Comparison of ENCODE assay signal across 26 cellular contexts in genomic region chr11:70115778-70116177, GRCh38. TPM values are rescaled to one million over a fixed set of nuclear protein-coding genes. Genes with fewer than 3 reads are reported as not detected.
DNase-seq lines count a peak whose midpoint lies in the region; ATAC-seq, FAIRE-seq and TF ChIP-seq lines count a peak whose summit lies in the region.
"Had no signal": no experiment of that assay in that cellular context is flagged by ENCODE, and none has a peak within 500 bp of the region (broad histone marks: within the 10 kb centered on the region; RNA-seq: fewer than 3 reads in every experiment).

No MANE protein-coding gene starts in this region.

- peaks cover 43% of the 10 kb centered on the region for H3K27me3 Mint-ChIP-seq in nephron progenitor cell (ENCODE audit: low read depth, poor library complexity)
- H3K27me3 Mint-ChIP-seq in naive thymus-derived CD4-positive, alpha-beta T cell: peaks cover 8 to 33% (median 17%) of the 10 kb centered on the region in 5 donors

- H2AFZ ChIP-seq in HepG2 (ENCODE audit: low read length) (no peak overlapping the region), K562 (ENCODE audit: low read depth, low read length) (no peak overlapping the region)

- H3K9me3 ChIP-seq in HepG2 (ENCODE audit: low read length): no peaks in the 10 kb centered on the region
- H3K9me3 ChIP-seq in right lobe of liver: no peaks in the 10 kb centered on the region
- H3K9me3 ChIP-seq in K562 (replicated peaks; ENCODE audit: control insufficient read depth, insufficient read depth, low read depth, low read length): no peaks in the 10 kb centered on the region
- H3K9me3 ChIP-seq in naive thymus-derived CD4-positive, alpha-beta T cell (ENCODE audit: control insufficient read depth in 2 of 3, low read length in 3 of 3): no peaks in the 10 kb centered on the region
- H3K9me3 ChIP-seq: BLaER1 had no signal

- no peak overlapping the region for H3K4me3 Mint-ChIP-seq in nephron progenitor cell
- H3K4me3 Mint-ChIP-seq in naive thymus-derived CD4-positive, alpha-beta T cell: no peak overlapping the region
- H3K4me3 Mint-ChIP-seq: CD14-positive monocyte; CD4-positive, CD25-positive, alpha-beta regulatory T cell; CD8-positive, alpha-beta memory T cell had no signal

- peak overlapping the region; percentile 36 for H3K27ac Mint-ChIP-seq in nephron progenitor cell
- H3K27ac Mint-ChIP-seq in naive thymus-derived CD4-positive, alpha-beta T cell: no peak overlapping the region
- H3K27ac Mint-ChIP-seq: CD14-positive monocyte; CD4-positive, alpha-beta memory T cell; CD4-positive, CD25-positive, alpha-beta regulatory T cell; CD8-positive, alpha-beta memory T cell had no signal

- H3K9ac ChIP-seq in HepG2 (ENCODE audit: insufficient read depth, low read depth, low read length) (no peak overlapping the region), K562 (ENCODE audit: insufficient read depth in 1 of 2, low read depth in 2 of 2, low read length in 2 of 2) (no peak overlapping the region)
- H3K9ac ChIP-seq: BLaER1 had no signal

- DNase-seq in HepG2 (ENCODE audit: low spot score): no peak
- no peak for DNase-seq in right lobe of liver
- DNase-seq in K562 (ENCODE audit: extremely low read depth in 1 of 4, low spot score in 3 of 4): no peak
- no peak for DNase-seq in nephron progenitor cell
- DNase-seq in naive thymus-derived CD4-positive, alpha-beta T cell: no peak
- DNase-seq in kidney tubule cell (ENCODE audit: low spot score): no peak
- DNase-seq: 8988T; ACHN; BE2C; C1 segment of cervical spinal cord; CD4-positive, alpha-beta memory T cell; CD4-positive, CD25-positive, alpha-beta regulatory T cell; CD8-positive, alpha-beta memory T cell; COR-L47; DMS 273 treated with DMSO at 0.1 percent for 48 hours; DMS153; DMS53; DMS79; GF-D8 had no signal

- H3K4me3 ChIP-seq in HepG2 (replicated peaks in 1 of 3; ENCODE audit: insufficient read depth in 1 of 3, low read depth in 2 of 3, low read length in 3 of 3) (no peak overlapping the region), right lobe of liver (no peak overlapping the region), K562 (no peak overlapping the region)
- no peak overlapping the region for H3K4me3 ChIP-seq in naive thymus-derived CD4-positive, alpha-beta T cell (ENCODE audit: low read length)
- H3K4me3 ChIP-seq: BLaER1 had no signal

- ATAC-seq in HepG2 (no peak), right lobe of liver (no peak), K562 (no peak), GM18909 (IDR thresholded peaks at IDR 0.05; ENCODE audit: poor library complexity, unreplicated experiment) (no peak)
- ATAC-seq in naive thymus-derived CD4-positive, alpha-beta T cell: no peak

- H3K79me2 ChIP-seq in HepG2 (ENCODE audit: insufficient read depth, low read length): no peaks in the 10 kb centered on the region
- no peaks in the 10 kb centered on the region for H3K79me2 ChIP-seq in K562 (ENCODE audit: control insufficient read depth, insufficient read depth, low read length)

- in situ Hi-C loops in HepG2 (cut with HindIII; ENCODE audit: extremely low pct_ligation_motif_present, low pct_unique_long_range_greater_than_20kb): no loop called here
- in situ Hi-C loops in K562 (cut with MboI): no loop called here

- intact Hi-C loops in HepG2 (cut with micrococcal nuclease; ENCODE audit: unreplicated experiment) (no loop called here), right lobe of liver (cut with DNase I) (no loop called here), K562 (cut with micrococcal nuclease) (no loop called here)
- intact Hi-C loops in naive thymus-derived CD4-positive, alpha-beta T cell (cut with micrococcal nuclease): no loop called here

- H3K4me1 Mint-ChIP-seq in nephron progenitor cell: peaks cover 18% of the 10 kb centered on the region
- H3K4me1 Mint-ChIP-seq in naive thymus-derived CD4-positive, alpha-beta T cell: peaks cover 0 to 9% (median 3%) of the 10 kb centered on the region in 7 donors

- H3K27me3 ChIP-seq in HepG2 (ENCODE audit: control insufficient read depth in 1 of 2, insufficient read depth in 2 of 2, low read length in 2 of 2) (peaks cover 1 to 21% of the 10 kb centered on the region in 2 experiments; a peak in 4 of 5 replicates), right lobe of liver (no peaks in the 10 kb centered on the region), K562 (ENCODE audit: control insufficient read depth in 2 of 2, insufficient read depth in 2 of 2, low read length in 2 of 2) (peaks cover 0 to 6% of the 10 kb centered on the region in 2 experiments; a peak in 2 of 5 replicates)
- no peaks in the 10 kb centered on the region for H3K27me3 ChIP-seq in naive thymus-derived CD4-positive, alpha-beta T cell (ENCODE audit: control insufficient read depth in 2 of 2, insufficient read depth in 2 of 2, low read length in 2 of 2)
- H3K27me3 ChIP-seq: BE2C, BLaER1 had no signal

- TF ChIP-seq POLR2A in HepG2 (IDR thresholded peaks at IDR 0.05; ENCODE audit: insufficient read depth in 1 of 2, low read depth in 2 of 2, low read length in 2 of 2): no peak
- TF ChIP-seq POLR2A in right lobe of liver (IDR thresholded peaks at IDR 0.05): no peak
- no peak for TF ChIP-seq POLR2A in K562 (conservative IDR thresholded peaks at IDR 0.05)

- no peaks in the 10 kb centered on the region for H3K9me3 Mint-ChIP-seq in nephron progenitor cell
- H3K9me3 Mint-ChIP-seq in naive thymus-derived CD4-positive, alpha-beta T cell: peaks cover 0 to 17% (median 5%) of the 10 kb centered on the region in 11 donors
- H3K9me3 Mint-ChIP-seq: CD8-positive, alpha-beta memory T cell had no signal

- CTCF ChIA-PET in HepG2 (lab: Yijun Ruan, JAX; ENCODE audit: low intra/inter-chr PET ratio, low total read pairs): no interaction called here
- CTCF ChIA-PET in K562 (lab: Yijun Ruan, JAX; ENCODE audit: low intra/inter-chr PET ratio): no interaction called here
- CTCF ChIA-PET in naive thymus-derived CD4-positive, alpha-beta T cell (lab: Charles Lee): no interaction called here

- TF ChIP-seq EP300 in HepG2 (IDR thresholded peaks at IDR 0.05; ENCODE audit: low read depth in 2 of 2, low read length in 2 of 2): no peak
- TF ChIP-seq EP300 in HepG2 (CRISPR knock-in tag; IDR thresholded peaks at IDR 0.05; ENCODE audit: borderline replicate concordance): no peak
- no peak for TF ChIP-seq EP300 in K562 (IDR thresholded peaks at IDR 0.05; ENCODE audit: low read length)

- no peaks in the 10 kb centered on the region for H4K20me1 ChIP-seq in HepG2 (ENCODE audit: insufficient read depth, low read length)
- H4K20me1 ChIP-seq in K562 (replicated peaks; ENCODE audit: control insufficient read depth, insufficient read depth, low read length): no peaks in the 10 kb centered on the region
- H4K20me1 ChIP-seq: BLaER1 had no signal

- H3K36me3 ChIP-seq in HepG2 (replicated peaks in 1 of 2; ENCODE audit: control insufficient read depth in 1 of 2, insufficient read depth in 2 of 2, low read length in 2 of 2) (no peaks in the 10 kb centered on the region), right lobe of liver (peaks cover 0 to 39% (median 5%) of the 10 kb centered on the region in 4 donors), K562 (ENCODE audit: control insufficient read depth, insufficient read depth, low read length) (no peaks in the 10 kb centered on the region)
- no peaks in the 10 kb centered on the region for H3K36me3 ChIP-seq in naive thymus-derived CD4-positive, alpha-beta T cell (ENCODE audit: control insufficient read depth in 2 of 3, insufficient read depth in 3 of 3, low read length in 3 of 3)
- H3K36me3 ChIP-seq: BE2C, BLaER1 had no signal

- TF ChIP-seq RAD21 in HepG2 (CRISPR knock-in tag; IDR thresholded peaks at IDR 0.05): no peak
- no peak for TF ChIP-seq RAD21 in K562 (CRISPR knock-in tag; conservative IDR thresholded peaks at IDR 0.05 in 1 of 2, IDR thresholded peaks at IDR 0.05 in 1 of 2)

- no TSS peak for BruUV-seq in HepG2 (replicated peaks; lab: Mats Ljungman, UMichigan)
- BruUV-seq in K562 (replicated peaks; lab: Mats Ljungman, UMichigan): no TSS peak

- no peaks in the 10 kb centered on the region for H3K4me1 ChIP-seq in HepG2 (ENCODE audit: insufficient read depth, low read length)
- H3K4me1 ChIP-seq in right lobe of liver: no peaks in the 10 kb centered on the region
- peaks cover 15 to 22% of the 10 kb centered on the region in 2 experiments for H3K4me1 ChIP-seq in K562 (replicated peaks in 1 of 2; ENCODE audit: control insufficient read depth in 2 of 2, insufficient read depth in 2 of 2, low read length in 2 of 2)
- H3K4me1 ChIP-seq in naive thymus-derived CD4-positive, alpha-beta T cell (ENCODE audit: control insufficient read depth in 2 of 2, insufficient read depth in 2 of 2, low read length in 2 of 2): no peaks in the 10 kb centered on the region

- 29% methylated on average over 8 of the region's 8 CpGs for WGBS in HepG2 (ENCODE audit: low lambda C conversion rate)
- WGBS in right lobe of liver (ENCODE audit: insufficient coverage, low coverage, low lambda C conversion rate, missing lambda C conversion rate): 95% methylated on average over 6 of the region's 8 CpGs
- WGBS in K562 (ENCODE audit: insufficient coverage, low coverage, missing lambda C conversion rate): 40% methylated on average over 8 of the region's 8 CpGs

- TF ChIP-seq CTCF in HepG2 (CRISPR knock-in tag; IDR thresholded peaks at IDR 0.05): no peak
- TF ChIP-seq CTCF in right lobe of liver (IDR thresholded peaks at IDR 0.05): no peak
- no peak for TF ChIP-seq CTCF in VCaP (conservative IDR thresholded peaks at IDR 0.05)
- TF ChIP-seq CTCF in K562 (IDR thresholded peaks at IDR 0.05 in 2 of 3, conservative IDR thresholded peaks at IDR 0.05 in 1 of 3; ENCODE audit: insufficient read depth in 2 of 3, low read depth in 1 of 3, low read length in 3 of 3): no peak
- TF ChIP-seq CTCF in nephron progenitor cell (IDR thresholded peaks at IDR 0.05): no peak

- POLR2A ChIA-PET in HepG2 (lab: Yijun Ruan, JAX) (no interaction called here), K562 (lab: Yijun Ruan, JAX) (interaction anchor here (0.7 kb wide), 1 partner anchor 628 kb away, joined by 3 read pairs; no protein-coding TSS in a partner anchor)
- POLR2A ChIA-PET in naive thymus-derived CD4-positive, alpha-beta T cell (lab: Charles Lee): no interaction called here

- peaks cover 4% of the 10 kb centered on the region for H3K9me1 ChIP-seq in K562 (ENCODE audit: control insufficient read depth, insufficient read depth, low read length)

- H3K27ac ChIP-seq in HepG2 (ENCODE audit: extremely low read length, insufficient read depth, low read length): no peak overlapping the region
- H3K27ac ChIP-seq in right lobe of liver: no peak overlapping the region
- H3K27ac ChIP-seq in VCaP: peak overlapping the region; percentile 63
- no peak overlapping the region for H3K27ac ChIP-seq in K562 (ENCODE audit: extremely low read depth, low read depth, low read length)
- H3K27ac ChIP-seq in naive thymus-derived CD4-positive, alpha-beta T cell (ENCODE audit: low read depth, low read length): no peak overlapping the region
- H3K27ac ChIP-seq: BLaER1 had no signal

- FAIRE-seq in HepG2 (lab: Jason Lieb, UNC) (no peak), K562 (lab: Jason Lieb, UNC) (no peak)
- FAIRE-seq: A204.1, G401.6, GM12891 had no signal

- no peak overlapping the region for H3K4me2 ChIP-seq in HepG2 (ENCODE audit: low read depth, low read length)
- H3K4me2 ChIP-seq in K562 (ENCODE audit: insufficient read depth, low read length): no peak overlapping the region

- H3K36me3 Mint-ChIP-seq in nephron progenitor cell (ENCODE audit: low read depth): no peaks in the 10 kb centered on the region
- no peaks in the 10 kb centered on the region for H3K36me3 Mint-ChIP-seq in naive thymus-derived CD4-positive, alpha-beta T cell
- H3K36me3 Mint-ChIP-seq: CD14-positive monocyte; CD4-positive, alpha-beta memory T cell; CD4-positive, CD25-positive, alpha-beta regulatory T cell had no signal

RNA-seq across cellular contexts. Expression of gene ANO1, which starts 37.7 kb away (rescaled TPM):
- not detected in 2 replicates for total RNA-seq in HepG2 (2016; rRNA removed; fragmentation: Illumina TruSeq; extraction: Trizol)
- total RNA-seq in HepG2 (2016; cell fraction: cytosol; rRNA removed; fragmentation: Illumina TruSeq; extraction: Trizol; ENCODE audit: low read depth): not detected in 2 replicates
- total RNA-seq in HepG2 (2016; cell fraction: insoluble cytoplasmic fraction; rRNA removed; fragmentation: Illumina TruSeq; extraction: Trizol): not detected in 2 replicates
- total RNA-seq in HepG2 (2016; cell fraction: membrane; rRNA removed; fragmentation: Illumina TruSeq; extraction: Trizol): not detected in 2 replicates
- total RNA-seq in HepG2 (2016; cell fraction: nucleus; rRNA removed; fragmentation: Illumina TruSeq; extraction: Trizol): not detected in 2 replicates
- polyA plus RNA-seq in HepG2 (2011; rRNA removed): not detected in 2 replicates
- polyA plus RNA-seq in HepG2 (2011; cell fraction: cytosol; rRNA removed): not detected in 2 replicates
- not detected in 2 replicates for polyA plus RNA-seq in HepG2 (2011; cell fraction: nucleus; rRNA removed)
- not detected in 2 replicates for polyA plus RNA-seq in HepG2 (2012)
- polyA plus RNA-seq in HepG2 (2016; cell fraction: cytosol; fragmentation: Illumina TruSeq; extraction: Trizol; ENCODE audit: low read depth): not detected in 2 replicates
- polyA plus RNA-seq in HepG2 (2016; cell fraction: insoluble cytoplasmic fraction; fragmentation: Illumina TruSeq; extraction: Trizol; ENCODE audit: low read depth): not detected in 2 replicates
- polyA plus RNA-seq in HepG2 (2016; cell fraction: membrane; fragmentation: Illumina TruSeq; extraction: Trizol; ENCODE audit: low read depth): not detected in 2 replicates
- not detected in 2 replicates for polyA plus RNA-seq in HepG2 (2016; cell fraction: nucleus; fragmentation: Illumina TruSeq; extraction: Trizol; ENCODE audit: insufficient read depth, low read depth)
- polyA minus RNA-seq in HepG2 (2011; rRNA and poly(A)+ RNA removed; ENCODE audit: low replicate concordance): 0.14 TPM in 1 of 2 replicates, not detected in the other
- polyA minus RNA-seq in HepG2 (2011; cell fraction: cytosol; rRNA and poly(A)+ RNA removed): not detected in 2 replicates
- not detected in 2 replicates for polyA minus RNA-seq in HepG2 (2011; cell fraction: nucleus; rRNA and poly(A)+ RNA removed)
- 100 to 1,000 TPM in 3 of 6 experiments, 10 to 100 TPM in 3; 32.1 to 292 (median 78.0) TPM for total RNA-seq in right lobe of liver
- total RNA-seq in K562 (2011; cell fraction: chromatin; rRNA removed; ENCODE audit: low replicate concordance): 0.21 TPM in 1 of 2 replicates, not detected in the other
- 0.33 and 0.39 TPM in 2 replicates for total RNA-seq in K562 (2011; cell fraction: nucleolus; rRNA removed)
- not detected in 2 replicates for total RNA-seq in K562 (2011; cell fraction: nucleoplasm; rRNA removed)
- not detected in 2 replicates for total RNA-seq in K562 (2014; rRNA removed)
- total RNA-seq in K562 (2014; rRNA removed; fragmentation: Illumina TruSeq; extraction: Trizol): not detected in 2 replicates
- total RNA-seq in K562 (2015; rRNA removed; fragmentation: Illumina TruSeq; extraction: Trizol): not detected in 2 replicates
- 0.13 TPM in 1 of 2 replicates, not detected in the other for total RNA-seq in K562 (2021)
- 0.39 TPM in 1 of 2 replicates, not detected in the other for polyA plus RNA-seq in K562 (2011; rRNA removed)
- 0.01 and 0.10 TPM in 2 replicates for polyA plus RNA-seq in K562 (2011; cell fraction: cytosol; rRNA removed)
- 0.16 and 0.38 TPM in 2 replicates for polyA plus RNA-seq in K562 (2011; cell fraction: nucleus; rRNA removed)
- 0.04 TPM in 1 of 2 replicates, not detected in the other for polyA plus RNA-seq in K562 (2012)
- polyA plus RNA-seq in K562 (2014; fragmentation: Illumina TruSeq; extraction: Trizol): 0.22 TPM in 1 of 2 replicates, not detected in the other
- not detected for polyA plus RNA-seq in K562 (2014; fragmentation: Nextera tagmentation; extraction: Ambion mirVana)
- polyA plus RNA-seq in K562 (2014; rRNA removed): not detected in 2 replicates
- 0.12 TPM in 1 of 2 replicates, not detected in the other for polyA minus RNA-seq in K562 (2011; rRNA and poly(A)+ RNA removed)
- not detected in 2 replicates for polyA minus RNA-seq in K562 (2011; cell fraction: cytosol; rRNA and poly(A)+ RNA removed)
- 0.11 and 0.27 TPM in 2 replicates for polyA minus RNA-seq in K562 (2011; cell fraction: nucleus; rRNA and poly(A)+ RNA removed)
- not detected for total RNA-seq in naive thymus-derived CD4-positive, alpha-beta T cell
- polyA plus RNA-seq in naive thymus-derived CD4-positive, alpha-beta T cell: not detected
- total RNA-seq: CD4-positive, alpha-beta memory T cell; CD4-positive, CD25-positive, alpha-beta regulatory T cell; CD8-positive, alpha-beta memory T cell had no signal
- polyA plus RNA-seq: CD14-positive monocyte; CD4-positive, alpha-beta memory T cell; CD4-positive, CD25-positive, alpha-beta regulatory T cell; CD8-positive, alpha-beta memory T cell had no signal

Comparison
In these comparisons a context has a peak if more than half of its experiments do, and no peak if none do; other contexts are left out.
1. RNA of gene ANO1, which starts 37.7 kb away (total RNA-seq): 32.1 to 292 TPM in right lobe of liver; 0.13 to 0.39 TPM in K562, not detected in HepG2 and not detected in naive thymus-derived CD4-positive, alpha-beta T cell; every median in the first group is over 10 times any median in the second.
2. Of the 241 proteins assayed by ChIP-seq in both HepG2 and K562: peak only in HepG2: none; only in K562: ADNP and KDM1A; in both: none; in neither: 239.